In the genomic region with DNA sequence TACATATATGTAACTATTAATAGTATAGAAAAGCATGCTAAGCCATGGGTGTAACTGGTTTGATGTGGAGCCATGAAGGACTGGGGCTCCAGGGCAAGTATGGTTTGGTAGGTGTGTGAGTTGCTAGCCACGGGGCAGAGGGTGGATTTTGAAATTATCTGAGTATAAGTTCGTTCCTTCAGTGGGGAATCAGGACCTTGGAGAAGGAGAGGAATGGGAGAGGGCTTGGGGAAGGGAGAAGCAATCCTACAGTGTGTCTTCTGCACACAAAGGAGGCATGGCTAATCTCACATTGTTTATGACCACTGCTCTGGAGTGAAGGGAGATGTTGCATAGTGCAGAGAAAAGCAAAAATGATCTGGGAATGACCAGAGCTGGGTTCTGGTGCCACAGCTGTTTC, we compare ENCODE assay signal across 8 cellular contexts.
"Had no signal": no experiment of that assay in that cellular context is flagged by ENCODE, and none has a peak within 500 bp of the region (broad histone marks: within the 10 kb centered on the region; RNA-seq: fewer than 3 reads in every experiment).

No MANE protein-coding gene starts in this region.

- H3K4me3 ChIP-seq: GM12878 had no signal

- ATAC-seq: GM12878 had no signal

- DNase-seq: GDM1, GF-D8 had no signal

- FAIRE-seq: G401.6, GM12878, GM12891, GM12892, GM18507, GM19239 had no signal
